1 cellular context compared by ENCODE assay signal in genomic region chr4:15655223-15656037, GRCh38.
TF ChIP-seq lines count a peak whose summit lies in the region.

TSS of gene FBXL5 (minus strand) at chr4:15655357. CDS start at chr4:15655287, 70 bp downstream.

TF ChIP-seq in HepG2, 621 proteins besides CTCF, POLR2A, EP300 and RAD21 (continued from another document and continues in another):
- TF ChIP-seq SP4 (CRISPR knock-in tag; IDR thresholded peaks at IDR 0.05) (peak; percentile 45; the same call in 1 of the 2 replicates), NAIF1 (CRISPR knock-in tag; IDR thresholded peaks at IDR 0.05; ENCODE audit: borderline replicate concordance) (no peak), ZNF234 (CRISPR knock-in tag; conservative IDR thresholded peaks at IDR 0.05) (peak; percentile 13; the same call in 1 of the 2 replicates), TFDP1 (CRISPR knock-in tag; IDR thresholded peaks at IDR 0.05; ENCODE audit: borderline replicate concordance) (peak; percentile 56; the same call in 1 of the 2 replicates), JUND (CRISPR knock-in tag; IDR thresholded peaks at IDR 0.05) (no peak; the same call in none of the 2 replicates), PRPF4 (IDR thresholded peaks at IDR 0.05; ENCODE audit: low read depth, low read length, poor library complexity, severe bottlenecking) (no peak), ZNF781 (CRISPR knock-in tag; IDR thresholded peaks at IDR 0.05; ENCODE audit: borderline replicate concordance, not compliant biosample characterization) (peak; percentile 53), TBP (CRISPR knock-in tag; IDR thresholded peaks at IDR 0.05) (no peak), CSRNP1 (CRISPR knock-in tag; IDR thresholded peaks at IDR 0.05) (0 out of 2 replicates have a peak, but pooled peaks have one; percentile 77), CAMTA2 (CRISPR knock-in tag; IDR thresholded peaks at IDR 0.05; ENCODE audit: borderline replicate concordance) (peak; percentile 85; the same call in 1 of the 2 replicates), KLF9 (CRISPR knock-in tag; IDR thresholded peaks at IDR 0.05; ENCODE audit: low read depth) (no peak), ZNF878 (CRISPR knock-in tag; IDR thresholded peaks at IDR 0.05) (no peak), ZNF616 (CRISPR knock-in tag; IDR thresholded peaks at IDR 0.05; ENCODE audit: low read depth) (0 out of 2 replicates have a peak, but pooled peaks have one; percentile 43), ZBTB46 (CRISPR knock-in tag; IDR thresholded peaks at IDR 0.05; ENCODE audit: borderline replicate concordance) (no peak), KMT2B (CRISPR knock-in tag; IDR thresholded peaks at IDR 0.05) (peak; percentile 83), MXD4 (CRISPR knock-in tag; IDR thresholded peaks at IDR 0.05) (0 out of 2 replicates have a peak, but pooled peaks have one; percentile 13), HNRNPL (IDR thresholded peaks at IDR 0.05; ENCODE audit: low read depth, low read length) (0 out of 2 replicates have a peak, but pooled peaks have one; percentile 46), NFATC3 (CRISPR knock-in tag; IDR thresholded peaks at IDR 0.05) (peak; percentile 62; the same call in 1 of the 2 replicates), GTF3A (CRISPR knock-in tag; conservative IDR thresholded peaks at IDR 0.05) (no peak), CENPBD1 (CRISPR knock-in tag; IDR thresholded peaks at IDR 0.05; ENCODE audit: borderline replicate concordance, low read depth) (no peak), POLR2AphosphoS2 (IDR thresholded peaks at IDR 0.05; ENCODE audit: low read depth, low read length) (no peak), MIER3 (CRISPR knock-in tag; IDR thresholded peaks at IDR 0.05; ENCODE audit: borderline replicate concordance) (no peak), PHF5A (CRISPR knock-in tag; IDR thresholded peaks at IDR 0.05; ENCODE audit: low read depth, unreplicated experiment) (no peak), CBFB (CRISPR knock-in tag; IDR thresholded peaks at IDR 0.05) (0 out of 2 replicates have a peak, but pooled peaks have one; percentile 12), HOXA5 (CRISPR knock-in tag; IDR thresholded peaks at IDR 0.05) (peak; percentile 87), ZNF3 (CRISPR knock-in tag; IDR thresholded peaks at IDR 0.05) (no peak), PITX1 (CRISPR knock-in tag; IDR thresholded peaks at IDR 0.05) (no peak), MBNL3 (CRISPR knock-in tag; conservative IDR thresholded peaks at IDR 0.05) (no peak), ZNF136 (CRISPR knock-in tag; IDR thresholded peaks at IDR 0.05; ENCODE audit: low read depth) (no peak), ZGPAT (CRISPR knock-in tag; IDR thresholded peaks at IDR 0.05) (0 out of 2 replicates have a peak, but pooled peaks have one; percentile 46), ZNF512B (CRISPR knock-in tag; IDR thresholded peaks at IDR 0.05; ENCODE audit: borderline replicate concordance) (no peak), ZNF629 (CRISPR knock-in tag; conservative IDR thresholded peaks at IDR 0.05) (no peak; the same call in 1 of the 2 replicates), GLMP (CRISPR knock-in tag; IDR thresholded peaks at IDR 0.05; ENCODE audit: borderline replicate concordance) (no peak), TAF15 (IDR thresholded peaks at IDR 0.05; ENCODE audit: low read depth, low read length, poor library complexity, severe bottlenecking) (no peak), SP1 (IDR thresholded peaks at IDR 0.05) (no peak), SP1 (CRISPR knock-in tag; IDR thresholded peaks at IDR 0.05) (no peak), TARDBP (CRISPR knock-in tag; IDR thresholded peaks at IDR 0.05) (no peak), ZFYVE20 (CRISPR knock-in tag; IDR thresholded peaks at IDR 0.05; ENCODE audit: borderline replicate concordance, low read depth) (no peak), UBTF (CRISPR knock-in tag; IDR thresholded peaks at IDR 0.05) (no peak; the same call in none of the 2 replicates), SRY (CRISPR knock-in tag; IDR thresholded peaks at IDR 0.05) (no peak; the same call in 1 of the 2 replicates), ZHX2 (IDR thresholded peaks at IDR 0.05; ENCODE audit: low read depth) (peak; percentile 45; the same call in 1 of the 2 replicates), ZHX2 (CRISPR knock-in tag; IDR thresholded peaks at IDR 0.05; ENCODE audit: borderline replicate concordance) (no peak)
